ENCODE assay signal across 1 cellular context in genomic region chr9:120580591-120580896, GRCh38.
TF ChIP-seq lines count a peak whose summit lies in the region.

No MANE protein-coding gene starts in this region.

TF ChIP-seq in GM12878, 131 proteins besides CTCF, POLR2A, EP300 and RAD21 (continued from another document):
- no peak for TF ChIP-seq CBX3 (IDR thresholded peaks at IDR 0.05; ENCODE audit: borderline replicate concordance, low read depth)
- no peak for TF ChIP-seq NFYA (IDR thresholded peaks at IDR 0.05; ENCODE audit: borderline replicate concordance, low read depth, low read length)
- no peak for TF ChIP-seq RCOR1 (conservative IDR thresholded peaks at IDR 0.05; ENCODE audit: low read depth, low read length)
- TF ChIP-seq POLR2AphosphoS5 (IDR thresholded peaks at IDR 0.05; ENCODE audit: low read length): no peak
- no peak for TF ChIP-seq HDGF (IDR thresholded peaks at IDR 0.05)
- no peak for TF ChIP-seq PAX5 (IDR thresholded peaks at IDR 0.05; ENCODE audit: borderline replicate concordance, low read depth, low read length)
- no peak for TF ChIP-seq PAX8 (IDR thresholded peaks at IDR 0.05)
- no peak for TF ChIP-seq RB1 (IDR thresholded peaks at IDR 0.05; ENCODE audit: borderline replicate concordance)
